ENCODE assay signal across 1 cellular context in the genomic region with DNA sequence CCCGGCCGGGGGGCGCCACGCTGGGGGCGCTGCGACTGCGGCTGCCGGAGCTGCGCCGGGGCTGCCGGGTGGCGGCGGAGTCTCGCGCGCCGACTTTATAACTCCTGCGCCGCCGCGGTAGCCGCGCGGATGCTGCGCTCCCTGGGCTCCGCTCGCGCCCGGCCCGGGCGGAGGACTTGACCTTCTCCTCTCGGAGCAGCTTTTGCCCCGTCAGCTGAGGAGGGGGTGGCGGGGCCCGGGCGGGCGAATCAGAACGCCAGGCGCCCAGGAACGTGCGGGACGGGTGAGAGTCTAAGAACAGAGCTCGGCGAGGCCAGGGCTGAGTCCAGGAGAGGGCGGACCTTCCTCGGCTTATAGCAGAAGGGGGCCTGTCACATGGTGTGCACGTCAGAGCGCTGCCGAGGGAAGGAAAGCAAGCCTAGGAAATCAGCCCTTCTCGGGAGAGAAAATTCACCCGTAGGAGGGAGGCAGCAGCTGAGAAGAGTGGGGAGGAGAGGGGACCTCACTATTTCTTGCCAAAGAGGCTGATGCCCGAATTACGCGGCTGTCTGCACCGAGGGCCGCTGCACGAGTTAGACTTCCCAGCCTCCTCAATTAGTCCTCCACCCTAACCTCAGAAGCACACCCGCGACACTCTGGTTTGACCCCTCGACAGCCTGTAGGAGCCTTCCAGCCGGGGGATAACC.
TF ChIP-seq lines count a peak whose summit lies in the region.

A gene (minus strand): TSS at position 327 of the 686 bp plus-strand sequence. CDS start 415 bp downstream, outside the sequence.

TF ChIP-seq in K562, 482 proteins besides CTCF, POLR2A, EP300 and RAD21 (continued from another document and continues in another):
- TF ChIP-seq, protein P1, sequence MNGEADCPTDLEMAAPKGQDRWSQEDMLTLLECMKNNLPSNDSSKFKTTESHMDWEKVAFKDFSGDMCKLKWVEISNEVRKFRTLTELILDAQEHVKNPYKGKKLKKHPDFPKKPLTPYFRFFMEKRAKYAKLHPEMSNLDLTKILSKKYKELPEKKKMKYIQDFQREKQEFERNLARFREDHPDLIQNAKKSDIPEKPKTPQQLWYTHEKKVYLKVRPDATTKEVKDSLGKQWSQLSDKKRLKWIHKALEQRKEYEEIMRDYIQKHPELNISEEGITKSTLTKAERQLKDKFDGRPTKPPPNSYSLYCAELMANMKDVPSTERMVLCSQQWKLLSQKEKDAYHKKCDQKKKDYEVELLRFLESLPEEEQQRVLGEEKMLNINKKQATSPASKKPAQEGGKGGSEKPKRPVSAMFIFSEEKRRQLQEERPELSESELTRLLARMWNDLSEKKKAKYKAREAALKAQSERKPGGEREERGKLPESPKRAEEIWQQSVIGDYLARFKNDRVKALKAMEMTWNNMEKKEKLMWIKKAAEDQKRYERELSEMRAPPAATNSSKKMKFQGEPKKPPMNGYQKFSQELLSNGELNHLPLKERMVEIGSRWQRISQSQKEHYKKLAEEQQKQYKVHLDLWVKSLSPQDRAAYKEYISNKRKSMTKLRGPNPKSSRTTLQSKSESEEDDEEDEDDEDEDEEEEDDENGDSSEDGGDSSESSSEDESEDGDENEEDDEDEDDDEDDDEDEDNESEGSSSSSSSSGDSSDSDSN (IDR thresholded peaks at IDR 0.05; ENCODE audit: borderline replicate concordance in 1 of 2, low read depth in 2 of 2, low read length in 2 of 2), result peak; percentile 53 to 56; a peak in 1 of 4 replicates
- TF ChIP-seq YY1 (IDR thresholded peaks at IDR 0.05; ENCODE audit: borderline replicate concordance in 1 of 3, control insufficient read depth in 1 of 3, extremely low read depth in 1 of 3, insufficient read depth in 3 of 3, insufficient read length in 1 of 3, insufficient replicate concordance in 2 of 3, low read depth in 1 of 3, low read length in 2 of 3) (no peak), ZNF175 (CRISPR knock-in tag; IDR thresholded peaks at IDR 0.05; ENCODE audit: low read depth) (no peak), BDP1 (IDR thresholded peaks at IDR 0.05; ENCODE audit: insufficient read depth, insufficient read length) (no peak), NFIC (IDR thresholded peaks at IDR 0.05) (0 out of 2 replicates have a peak, but pooled peaks have one; percentile 13), POLR2G (IDR thresholded peaks at IDR 0.05; ENCODE audit: low read depth, low read length) (peak; percentile 62), KDM2B (CRISPR knock-in tag; IDR thresholded peaks at IDR 0.05) (0 out of 2 replicates have a peak, but pooled peaks have one; percentile 32), CTBP1 (IDR thresholded peaks at IDR 0.05; ENCODE audit: borderline replicate concordance) (peak; percentile 53; the same call in 1 of the 2 replicates), L3MBTL2 (IDR thresholded peaks at IDR 0.05) (peak; percentile 89), MED1 (CRISPR knock-in tag; IDR thresholded peaks at IDR 0.05; ENCODE audit: borderline replicate concordance) (no peak), NRF1 (conservative IDR thresholded peaks at IDR 0.05 in 1 of 2, IDR thresholded peaks at IDR 0.05 in 1 of 2) (peak; percentile 39 to 59; a peak in 3 of 4 replicates), STAT5A (IDR thresholded peaks at IDR 0.05; ENCODE audit: borderline replicate concordance, low read length) (no peak), RBFOX2 (IDR thresholded peaks at IDR 0.05; ENCODE audit: low read depth, low read length) (peak; percentile 55; the same call in 1 of the 2 replicates), TOE1 (IDR thresholded peaks at IDR 0.05; ENCODE audit: borderline replicate concordance) (0 out of 2 replicates have a peak, but pooled peaks have one; percentile 20), TOE1 (CRISPR knock-in tag; IDR thresholded peaks at IDR 0.05; ENCODE audit: borderline replicate concordance, low read depth) (no peak), HDAC2 (IDR thresholded peaks at IDR 0.05) (0 out of 2 replicates have a peak, but pooled peaks have one; percentile 34), CXXC5 (CRISPR knock-in tag; IDR thresholded peaks at IDR 0.05) (peak; percentile 48; the same call in 1 of the 2 replicates)
- TF ChIP-seq, protein P2, sequence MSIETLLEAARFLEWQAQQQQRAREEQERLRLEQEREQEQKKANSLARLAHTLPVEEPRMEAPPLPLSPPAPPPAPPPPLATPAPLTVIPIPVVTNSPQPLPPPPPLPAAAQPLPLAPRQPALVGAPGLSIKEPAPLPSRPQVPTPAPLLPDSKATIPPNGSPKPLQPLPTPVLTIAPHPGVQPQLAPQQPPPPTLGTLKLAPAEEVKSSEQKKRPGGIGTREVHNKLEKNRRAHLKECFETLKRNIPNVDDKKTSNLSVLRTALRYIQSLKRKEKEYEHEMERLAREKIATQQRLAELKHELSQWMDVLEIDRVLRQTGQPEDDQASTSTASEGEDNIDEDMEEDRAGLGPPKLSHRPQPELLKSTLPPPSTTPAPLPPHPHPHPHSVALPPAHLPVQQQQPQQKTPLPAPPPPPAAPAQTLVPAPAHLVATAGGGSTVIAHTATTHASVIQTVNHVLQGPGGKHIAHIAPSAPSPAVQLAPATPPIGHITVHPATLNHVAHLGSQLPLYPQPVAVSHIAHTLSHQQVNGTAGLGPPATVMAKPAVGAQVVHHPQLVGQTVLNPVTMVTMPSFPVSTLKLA (conservative IDR thresholded peaks at IDR 0.05), result peak in 1 of 2 experiments; percentile 32; a peak in 1 of 4 replicates
- TF ChIP-seq, protein P3, sequence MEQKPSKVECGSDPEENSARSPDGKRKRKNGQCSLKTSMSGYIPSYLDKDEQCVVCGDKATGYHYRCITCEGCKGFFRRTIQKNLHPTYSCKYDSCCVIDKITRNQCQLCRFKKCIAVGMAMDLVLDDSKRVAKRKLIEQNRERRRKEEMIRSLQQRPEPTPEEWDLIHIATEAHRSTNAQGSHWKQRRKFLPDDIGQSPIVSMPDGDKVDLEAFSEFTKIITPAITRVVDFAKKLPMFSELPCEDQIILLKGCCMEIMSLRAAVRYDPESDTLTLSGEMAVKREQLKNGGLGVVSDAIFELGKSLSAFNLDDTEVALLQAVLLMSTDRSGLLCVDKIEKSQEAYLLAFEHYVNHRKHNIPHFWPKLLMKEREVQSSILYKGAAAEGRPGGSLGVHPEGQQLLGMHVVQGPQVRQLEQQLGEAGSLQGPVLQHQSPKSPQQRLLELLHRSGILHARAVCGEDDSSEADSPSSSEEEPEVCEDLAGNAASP (IDR thresholded peaks at IDR 0.05), result no peak
- TF ChIP-seq, protein P4, sequence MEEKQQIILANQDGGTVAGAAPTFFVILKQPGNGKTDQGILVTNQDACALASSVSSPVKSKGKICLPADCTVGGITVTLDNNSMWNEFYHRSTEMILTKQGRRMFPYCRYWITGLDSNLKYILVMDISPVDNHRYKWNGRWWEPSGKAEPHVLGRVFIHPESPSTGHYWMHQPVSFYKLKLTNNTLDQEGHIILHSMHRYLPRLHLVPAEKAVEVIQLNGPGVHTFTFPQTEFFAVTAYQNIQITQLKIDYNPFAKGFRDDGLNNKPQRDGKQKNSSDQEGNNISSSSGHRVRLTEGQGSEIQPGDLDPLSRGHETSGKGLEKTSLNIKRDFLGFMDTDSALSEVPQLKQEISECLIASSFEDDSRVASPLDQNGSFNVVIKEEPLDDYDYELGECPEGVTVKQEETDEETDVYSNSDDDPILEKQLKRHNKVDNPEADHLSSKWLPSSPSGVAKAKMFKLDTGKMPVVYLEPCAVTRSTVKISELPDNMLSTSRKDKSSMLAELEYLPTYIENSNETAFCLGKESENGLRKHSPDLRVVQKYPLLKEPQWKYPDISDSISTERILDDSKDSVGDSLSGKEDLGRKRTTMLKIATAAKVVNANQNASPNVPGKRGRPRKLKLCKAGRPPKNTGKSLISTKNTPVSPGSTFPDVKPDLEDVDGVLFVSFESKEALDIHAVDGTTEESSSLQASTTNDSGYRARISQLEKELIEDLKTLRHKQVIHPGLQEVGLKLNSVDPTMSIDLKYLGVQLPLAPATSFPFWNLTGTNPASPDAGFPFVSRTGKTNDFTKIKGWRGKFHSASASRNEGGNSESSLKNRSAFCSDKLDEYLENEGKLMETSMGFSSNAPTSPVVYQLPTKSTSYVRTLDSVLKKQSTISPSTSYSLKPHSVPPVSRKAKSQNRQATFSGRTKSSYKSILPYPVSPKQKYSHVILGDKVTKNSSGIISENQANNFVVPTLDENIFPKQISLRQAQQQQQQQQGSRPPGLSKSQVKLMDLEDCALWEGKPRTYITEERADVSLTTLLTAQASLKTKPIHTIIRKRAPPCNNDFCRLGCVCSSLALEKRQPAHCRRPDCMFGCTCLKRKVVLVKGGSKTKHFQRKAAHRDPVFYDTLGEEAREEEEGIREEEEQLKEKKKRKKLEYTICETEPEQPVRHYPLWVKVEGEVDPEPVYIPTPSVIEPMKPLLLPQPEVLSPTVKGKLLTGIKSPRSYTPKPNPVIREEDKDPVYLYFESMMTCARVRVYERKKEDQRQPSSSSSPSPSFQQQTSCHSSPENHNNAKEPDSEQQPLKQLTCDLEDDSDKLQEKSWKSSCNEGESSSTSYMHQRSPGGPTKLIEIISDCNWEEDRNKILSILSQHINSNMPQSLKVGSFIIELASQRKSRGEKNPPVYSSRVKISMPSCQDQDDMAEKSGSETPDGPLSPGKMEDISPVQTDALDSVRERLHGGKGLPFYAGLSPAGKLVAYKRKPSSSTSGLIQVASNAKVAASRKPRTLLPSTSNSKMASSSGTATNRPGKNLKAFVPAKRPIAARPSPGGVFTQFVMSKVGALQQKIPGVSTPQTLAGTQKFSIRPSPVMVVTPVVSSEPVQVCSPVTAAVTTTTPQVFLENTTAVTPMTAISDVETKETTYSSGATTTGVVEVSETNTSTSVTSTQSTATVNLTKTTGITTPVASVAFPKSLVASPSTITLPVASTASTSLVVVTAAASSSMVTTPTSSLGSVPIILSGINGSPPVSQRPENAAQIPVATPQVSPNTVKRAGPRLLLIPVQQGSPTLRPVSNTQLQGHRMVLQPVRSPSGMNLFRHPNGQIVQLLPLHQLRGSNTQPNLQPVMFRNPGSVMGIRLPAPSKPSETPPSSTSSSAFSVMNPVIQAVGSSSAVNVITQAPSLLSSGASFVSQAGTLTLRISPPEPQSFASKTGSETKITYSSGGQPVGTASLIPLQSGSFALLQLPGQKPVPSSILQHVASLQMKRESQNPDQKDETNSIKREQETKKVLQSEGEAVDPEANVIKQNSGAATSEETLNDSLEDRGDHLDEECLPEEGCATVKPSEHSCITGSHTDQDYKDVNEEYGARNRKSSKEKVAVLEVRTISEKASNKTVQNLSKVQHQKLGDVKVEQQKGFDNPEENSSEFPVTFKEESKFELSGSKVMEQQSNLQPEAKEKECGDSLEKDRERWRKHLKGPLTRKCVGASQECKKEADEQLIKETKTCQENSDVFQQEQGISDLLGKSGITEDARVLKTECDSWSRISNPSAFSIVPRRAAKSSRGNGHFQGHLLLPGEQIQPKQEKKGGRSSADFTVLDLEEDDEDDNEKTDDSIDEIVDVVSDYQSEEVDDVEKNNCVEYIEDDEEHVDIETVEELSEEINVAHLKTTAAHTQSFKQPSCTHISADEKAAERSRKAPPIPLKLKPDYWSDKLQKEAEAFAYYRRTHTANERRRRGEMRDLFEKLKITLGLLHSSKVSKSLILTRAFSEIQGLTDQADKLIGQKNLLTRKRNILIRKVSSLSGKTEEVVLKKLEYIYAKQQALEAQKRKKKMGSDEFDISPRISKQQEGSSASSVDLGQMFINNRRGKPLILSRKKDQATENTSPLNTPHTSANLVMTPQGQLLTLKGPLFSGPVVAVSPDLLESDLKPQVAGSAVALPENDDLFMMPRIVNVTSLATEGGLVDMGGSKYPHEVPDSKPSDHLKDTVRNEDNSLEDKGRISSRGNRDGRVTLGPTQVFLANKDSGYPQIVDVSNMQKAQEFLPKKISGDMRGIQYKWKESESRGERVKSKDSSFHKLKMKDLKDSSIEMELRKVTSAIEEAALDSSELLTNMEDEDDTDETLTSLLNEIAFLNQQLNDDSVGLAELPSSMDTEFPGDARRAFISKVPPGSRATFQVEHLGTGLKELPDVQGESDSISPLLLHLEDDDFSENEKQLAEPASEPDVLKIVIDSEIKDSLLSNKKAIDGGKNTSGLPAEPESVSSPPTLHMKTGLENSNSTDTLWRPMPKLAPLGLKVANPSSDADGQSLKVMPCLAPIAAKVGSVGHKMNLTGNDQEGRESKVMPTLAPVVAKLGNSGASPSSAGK (IDR thresholded peaks at IDR 0.05), result peak; percentile 89
- TF ChIP-seq, protein P5, sequence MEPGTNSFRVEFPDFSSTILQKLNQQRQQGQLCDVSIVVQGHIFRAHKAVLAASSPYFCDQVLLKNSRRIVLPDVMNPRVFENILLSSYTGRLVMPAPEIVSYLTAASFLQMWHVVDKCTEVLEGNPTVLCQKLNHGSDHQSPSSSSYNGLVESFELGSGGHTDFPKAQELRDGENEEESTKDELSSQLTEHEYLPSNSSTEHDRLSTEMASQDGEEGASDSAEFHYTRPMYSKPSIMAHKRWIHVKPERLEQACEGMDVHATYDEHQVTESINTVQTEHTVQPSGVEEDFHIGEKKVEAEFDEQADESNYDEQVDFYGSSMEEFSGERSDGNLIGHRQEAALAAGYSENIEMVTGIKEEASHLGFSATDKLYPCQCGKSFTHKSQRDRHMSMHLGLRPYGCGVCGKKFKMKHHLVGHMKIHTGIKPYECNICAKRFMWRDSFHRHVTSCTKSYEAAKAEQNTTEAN (CRISPR knock-in tag; IDR thresholded peaks at IDR 0.05), result no peak
- TF ChIP-seq, protein P6, sequence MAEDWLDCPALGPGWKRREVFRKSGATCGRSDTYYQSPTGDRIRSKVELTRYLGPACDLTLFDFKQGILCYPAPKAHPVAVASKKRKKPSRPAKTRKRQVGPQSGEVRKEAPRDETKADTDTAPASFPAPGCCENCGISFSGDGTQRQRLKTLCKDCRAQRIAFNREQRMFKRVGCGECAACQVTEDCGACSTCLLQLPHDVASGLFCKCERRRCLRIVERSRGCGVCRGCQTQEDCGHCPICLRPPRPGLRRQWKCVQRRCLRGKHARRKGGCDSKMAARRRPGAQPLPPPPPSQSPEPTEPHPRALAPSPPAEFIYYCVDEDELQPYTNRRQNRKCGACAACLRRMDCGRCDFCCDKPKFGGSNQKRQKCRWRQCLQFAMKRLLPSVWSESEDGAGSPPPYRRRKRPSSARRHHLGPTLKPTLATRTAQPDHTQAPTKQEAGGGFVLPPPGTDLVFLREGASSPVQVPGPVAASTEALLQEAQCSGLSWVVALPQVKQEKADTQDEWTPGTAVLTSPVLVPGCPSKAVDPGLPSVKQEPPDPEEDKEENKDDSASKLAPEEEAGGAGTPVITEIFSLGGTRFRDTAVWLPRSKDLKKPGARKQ (CRISPR knock-in tag; IDR thresholded peaks at IDR 0.05), result no peak
- TF ChIP-seq, protein P7, sequence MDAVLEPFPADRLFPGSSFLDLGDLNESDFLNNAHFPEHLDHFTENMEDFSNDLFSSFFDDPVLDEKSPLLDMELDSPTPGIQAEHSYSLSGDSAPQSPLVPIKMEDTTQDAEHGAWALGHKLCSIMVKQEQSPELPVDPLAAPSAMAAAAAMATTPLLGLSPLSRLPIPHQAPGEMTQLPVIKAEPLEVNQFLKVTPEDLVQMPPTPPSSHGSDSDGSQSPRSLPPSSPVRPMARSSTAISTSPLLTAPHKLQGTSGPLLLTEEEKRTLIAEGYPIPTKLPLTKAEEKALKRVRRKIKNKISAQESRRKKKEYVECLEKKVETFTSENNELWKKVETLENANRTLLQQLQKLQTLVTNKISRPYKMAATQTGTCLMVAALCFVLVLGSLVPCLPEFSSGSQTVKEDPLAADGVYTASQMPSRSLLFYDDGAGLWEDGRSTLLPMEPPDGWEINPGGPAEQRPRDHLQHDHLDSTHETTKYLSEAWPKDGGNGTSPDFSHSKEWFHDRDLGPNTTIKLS (IDR thresholded peaks at IDR 0.05; ENCODE audit: borderline replicate concordance, low read depth), result peak; percentile 38; the same call in 1 of the 2 replicates
- TF ChIP-seq, protein P8, sequence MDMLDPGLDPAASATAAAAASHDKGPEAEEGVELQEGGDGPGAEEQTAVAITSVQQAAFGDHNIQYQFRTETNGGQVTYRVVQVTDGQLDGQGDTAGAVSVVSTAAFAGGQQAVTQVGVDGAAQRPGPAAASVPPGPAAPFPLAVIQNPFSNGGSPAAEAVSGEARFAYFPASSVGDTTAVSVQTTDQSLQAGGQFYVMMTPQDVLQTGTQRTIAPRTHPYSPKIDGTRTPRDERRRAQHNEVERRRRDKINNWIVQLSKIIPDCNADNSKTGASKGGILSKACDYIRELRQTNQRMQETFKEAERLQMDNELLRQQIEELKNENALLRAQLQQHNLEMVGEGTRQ (CRISPR knock-in tag; IDR thresholded peaks at IDR 0.05), result peak; percentile 83
